12 cellular contexts compared by ENCODE assay signal in the genomic region with DNA sequence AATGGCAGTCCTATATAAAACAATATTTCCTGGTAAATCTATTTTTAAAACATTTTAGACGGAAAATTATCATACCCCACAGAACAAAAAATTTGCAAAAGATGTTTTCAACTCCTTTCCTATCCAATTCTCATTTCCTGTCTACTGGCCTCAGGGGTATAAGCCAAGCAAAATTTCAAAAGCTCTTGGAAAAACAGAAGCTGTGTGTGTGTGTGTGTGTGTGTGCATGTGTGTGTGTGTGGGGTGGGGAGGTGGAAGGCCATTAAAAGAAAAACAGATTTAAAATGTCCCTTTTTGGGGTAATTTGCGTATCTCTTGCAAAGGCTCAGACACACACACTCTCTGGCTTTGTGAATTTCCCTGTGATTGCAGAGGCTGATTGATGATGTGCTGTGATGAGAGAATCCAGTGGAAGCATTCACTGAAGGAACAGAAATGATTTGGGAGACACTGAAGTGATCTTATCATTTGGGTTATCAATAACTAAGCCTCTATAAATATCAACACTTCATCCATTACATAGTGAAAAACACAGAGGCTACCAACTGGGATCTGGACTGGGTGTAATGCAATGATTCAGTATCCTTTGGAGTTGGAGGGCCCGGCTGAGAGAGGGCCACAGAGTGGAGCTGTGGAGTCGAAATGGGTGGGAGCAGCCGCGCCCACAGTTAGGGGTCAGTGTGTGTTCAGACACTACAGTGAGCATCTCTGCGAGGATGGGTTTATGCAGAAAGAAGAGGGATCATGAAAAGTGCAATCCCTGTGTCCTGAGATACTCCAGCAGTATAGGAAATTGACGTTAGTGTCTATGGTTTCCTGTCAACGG.
A peak's percentile ranks its signal among the peaks of the same experiment; 100 is the strongest.
DNase-seq lines count a peak whose midpoint lies in the region; ATAC-seq, FAIRE-seq and TF ChIP-seq lines count a peak whose summit lies in the region.
"Had no signal": no experiment of that assay in that cellular context is flagged by ENCODE, and none has a peak within 500 bp of the region (broad histone marks: within the 10 kb centered on the region; RNA-seq: fewer than 3 reads in every experiment).

No MANE protein-coding gene starts in this region.

- peak; percentile 71 for FAIRE-seq in TTC549 (lab: Jason Lieb, UNC)
- FAIRE-seq: GM12891 had no signal

- intact Hi-C loops in heart left ventricle (cut with DNase I): loop anchor here in 2 of 10 donors (10.0 kb wide), 3 partner anchors 95 to 585 kb away; no protein-coding TSS in a partner anchor
- intact Hi-C loops in sciatic nerve (cut with DNase I): no loop called here

- no peak for TF ChIP-seq POLR2A in heart left ventricle (IDR thresholded peaks at IDR 0.05)

- ATAC-seq in heart left ventricle (peak; percentile 65 to 77 (median 76)), sciatic nerve (peak; percentile 83), GM18498 (IDR thresholded peaks at IDR 0.05; ENCODE audit: unreplicated experiment) (no peak)

- H3K27me3 ChIP-seq in heart left ventricle: no peaks in the 10 kb centered on the region
- H3K27me3 ChIP-seq: colonic mucosa, sigmoid colon had no signal

- 22 to 27% (median 23%) methylated on average over 9 of the region's 9 CpGs for WGBS in heart left ventricle, 4 donors

- H3K27ac ChIP-seq in heart left ventricle: peak overlapping the region in 4 of 12 donors; percentile 16 to 64 (median 46)
- H3K27ac ChIP-seq: colonic mucosa, sigmoid colon had no signal

- TF ChIP-seq CTCF in heart left ventricle (IDR thresholded peaks at IDR 0.05): peak in 9 of 12 donors; percentile 24 to 64 (median 38)

- no peaks in the 10 kb centered on the region for H3K9me3 ChIP-seq in heart left ventricle
- H3K9me3 ChIP-seq: colonic mucosa, sigmoid colon had no signal

- DNase-seq in NCI-H748 (lab: John Stamatoyannopoulos, UW; ENCODE audit: unreplicated experiment): peak; percentile 63
- DNase-seq in NCI-H748 treated with DMSO at 0.1 percent for 48 hours (lab: John Stamatoyannopoulos, UW): no peak
- DNase-seq in heart left ventricle: peak in 4 of 5 donors; percentile 36 to 68 (median 52)
- DNase-seq in sciatic nerve (ENCODE audit: low spot score): peak; percentile 70
- no peak for DNase-seq in activated naive CD4-positive, alpha-beta T cell (lab: John Stamatoyannopoulos, UW)
- no peak for DNase-seq in GM19240 (ENCODE audit: insufficient read length, low spot score)
- DNase-seq: colonic mucosa, MM.1S, sigmoid colon had no signal

- peaks cover 0 to 30% (median 14%) of the 10 kb centered on the region in 12 donors for H3K4me1 ChIP-seq in heart left ventricle
- H3K4me1 ChIP-seq: colonic mucosa had no signal

- H3K36me3 ChIP-seq in heart left ventricle: no peaks in the 10 kb centered on the region
- H3K36me3 ChIP-seq: colonic mucosa, sigmoid colon had no signal

- no peak overlapping the region for H3K4me3 ChIP-seq in heart left ventricle
- H3K4me3 ChIP-seq: colonic mucosa, sigmoid colon had no signal

Comparison
In these comparisons a context has a peak if more than half of its experiments do, and no peak if none do; other contexts are left out.
1. DNase-seq: peak in NCI-H748 (single experiment), heart left ventricle (4 of 5) and sciatic nerve (single experiment); none in NCI-H748 treated with DMSO at 0.1 percent for 48 hours (single experiment), activated naive CD4-positive, alpha-beta T cell (0 of 4) and GM19240 (single experiment).